Comparison of ENCODE assay signal across 28 cellular contexts in the genomic region with DNA sequence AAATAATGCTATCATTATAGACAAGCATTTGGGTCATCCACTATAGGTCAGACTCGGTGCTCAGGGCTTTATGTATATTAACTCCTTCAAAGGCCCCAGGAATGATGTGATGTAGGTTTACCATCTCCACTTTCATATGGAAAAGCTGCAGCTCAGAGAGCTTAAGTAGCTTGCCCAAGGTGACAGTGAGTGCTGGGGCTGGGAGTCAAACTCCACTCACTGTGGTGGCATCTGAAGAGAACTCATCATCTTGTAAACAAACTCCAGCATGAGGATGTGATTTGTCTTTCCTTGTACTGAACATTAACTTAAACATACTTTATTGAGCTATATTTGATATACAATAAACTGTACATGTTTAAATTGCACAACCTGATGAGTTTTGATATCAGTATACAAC. TPM values are rescaled to one million over a fixed set of nuclear protein-coding genes. Genes with fewer than 3 reads are reported as not detected.
DNase-seq lines count a peak whose midpoint lies in the region; ATAC-seq and TF ChIP-seq lines count a peak whose summit lies in the region.
"Had no signal": no experiment of that assay in that cellular context is flagged by ENCODE, and none has a peak within 500 bp of the region (broad histone marks: within the 10 kb centered on the region; RNA-seq: fewer than 3 reads in every experiment).

No MANE protein-coding gene starts in this region.

- peak; percentile 25 for DNase-seq in EL
- DNase-seq in esophagus muscularis mucosa (ENCODE audit: extremely low spot score) = no peak
- no peak for DNase-seq in osteoblast (ENCODE audit: insufficient read length, low spot score, missing footprints)
- DNase-seq in SW 1271 (lab: John Stamatoyannopoulos, UW) = no peak
- DNase-seq in NAMALWA (ENCODE audit: low spot score) = no peak
- DNase-seq in Calu3 = no peak
- DNase-seq: activated CD4-positive, CD25-positive, alpha-beta regulatory T cell; activated gamma-delta T cell treated with Interleukin-2 at 50 U/mL for 16 hours; activated T-cell treated with anti-CD3 and anti-CD28 coated beads, Interleukin-2, amount 50 U/mL, for 4 hours; CD4-positive, alpha-beta memory T cell; naive thymus-derived CD4-positive, alpha-beta T cell; NCI-H146; NCI-H748 treated with DMSO at 0.1 percent for 48 hours; right lobe of liver; SJCRH30; stimulated activated CD4-positive, alpha-beta T cell treated with anti-CD3 and anti-CD28 coated beads, Interleukin-4, amount 100 ng/mL, for 1 hour; stomach; T-cell had no signal

- 57% methylated on average over 1 of the region's 1 CpG for WGBS in esophagus muscularis mucosa

- TF ChIP-seq EP300 in esophagus muscularis mucosa (IDR thresholded peaks at IDR 0.05) = no peak

- H3K9me3 ChIP-seq in esophagus muscularis mucosa = no peaks in the 10 kb centered on the region
- H3K9me3 ChIP-seq in osteoblast (ENCODE audit: low read depth, low read length) = no peaks in the 10 kb centered on the region
- H3K9me3 ChIP-seq: body of pancreas, prostate gland, right lobe of liver, SJCRH30 had no signal

- BruUV-seq in Calu3 (replicated peaks; lab: Mats Ljungman, UMichigan) = no TSS peak

- H3K9me3 Mint-ChIP-seq in Calu3 (ENCODE audit: low read depth, unreplicated experiment) = peaks cover 8% of the 10 kb centered on the region
- H3K9me3 Mint-ChIP-seq: activated T-cell treated with anti-CD3 and anti-CD28 coated beads, Interleukin-2, amount 50 U/mL, for 4 hours had no signal

- TF ChIP-seq CTCF in esophagus muscularis mucosa (IDR thresholded peaks at IDR 0.05) = no peak
- no peak for TF ChIP-seq CTCF in osteoblast (IDR thresholded peaks at IDR 0.05; ENCODE audit: extremely low read depth, low read depth, low read length)
- no peak for TF ChIP-seq CTCF in Calu3 (IDR thresholded peaks at IDR 0.05; ENCODE audit: unreplicated experiment)

- peak overlapping the region; percentile 70 for H3K4me2 ChIP-seq in osteoblast (ENCODE audit: insufficient read depth, low read length)
- H3K4me2 ChIP-seq: A549, KMS-11 had no signal

- intact Hi-C loops in esophagus muscularis mucosa (cut with DNase I) (no loop called here), Calu3 (cut with micrococcal nuclease; ENCODE audit: unreplicated experiment) (no loop called here)

- CTCF ChIA-PET in Calu3 (lab: Charles Lee) = no interaction called here

- no peaks in the 10 kb centered on the region for H3K27me3 ChIP-seq in esophagus muscularis mucosa
- H3K27me3 ChIP-seq in osteoblast (ENCODE audit: insufficient read depth, low read length) = no peaks in the 10 kb centered on the region
- H3K27me3 ChIP-seq: body of pancreas, right lobe of liver, SJCRH30, stomach, tibial nerve had no signal

- no peak overlapping the region for H3K27ac Mint-ChIP-seq in Calu3 (ENCODE audit: unreplicated experiment)
- H3K27ac Mint-ChIP-seq: B cell; CD4-positive, alpha-beta memory T cell; naive thymus-derived CD4-positive, alpha-beta T cell; T-cell had no signal

- H3K4me1 Mint-ChIP-seq in Calu3 (ENCODE audit: low read depth, unreplicated experiment) = no peaks in the 10 kb centered on the region
- H3K4me1 Mint-ChIP-seq: B cell; CD4-positive, alpha-beta memory T cell; naive thymus-derived CD4-positive, alpha-beta T cell; T-cell had no signal

- H3K27ac ChIP-seq in esophagus muscularis mucosa (replicated peaks in 1 of 4) (peak overlapping the region in 3 of 4 donors; percentile 74 to 79 (median 77)), osteoblast (ENCODE audit: low read depth, low read length) (peak overlapping the region; percentile 84)
- H3K27ac ChIP-seq: A549, body of pancreas, HL-60, KMS-11, prostate gland, right lobe of liver, SJCRH30 had no signal

- ATAC-seq in SK-N-SH treated with all-trans-retinoic acid at 6 μM for 48 hours (peak; percentile 2; the same call in 1 of the 3 replicates), HG03457 (IDR thresholded peaks at IDR 0.05; ENCODE audit: unreplicated experiment) (no peak)
- ATAC-seq: A549; activated T-cell treated with anti-CD3 and anti-CD28 coated beads, Interleukin-2, amount 50 U/mL, for 4 hours; body of pancreas; naive thymus-derived CD4-positive, alpha-beta T cell; right lobe of liver; T-cell had no signal

- H3K4me1 ChIP-seq in esophagus muscularis mucosa (peaks cover 21 to 40% (median 32%) of the 10 kb centered on the region in 4 donors), osteoblast (ENCODE audit: insufficient read depth, low read length) (peaks cover 42% of the 10 kb centered on the region)
- H3K4me1 ChIP-seq: prostate gland, right lobe of liver, SJCRH30 had no signal

- H2AFZ ChIP-seq in osteoblast (ENCODE audit: low read length) = no peak overlapping the region

- H3K79me2 ChIP-seq in osteoblast (ENCODE audit: insufficient read depth, low read length) = peaks cover 18% of the 10 kb centered on the region

- TF ChIP-seq POLR2A in esophagus muscularis mucosa (IDR thresholded peaks at IDR 0.05; ENCODE audit: low read depth) = no peak

- H3K36me3 ChIP-seq in esophagus muscularis mucosa = no peaks in the 10 kb centered on the region
- no peaks in the 10 kb centered on the region for H3K36me3 ChIP-seq in osteoblast (ENCODE audit: insufficient read depth, low read length)
- H3K36me3 ChIP-seq: prostate gland, right lobe of liver, SJCRH30, stomach, tibial nerve had no signal

- peaks cover 18% of the 10 kb centered on the region for H3K27me3 Mint-ChIP-seq in Calu3 (ENCODE audit: unreplicated experiment)

- H3K4me3 Mint-ChIP-seq in Calu3 (ENCODE audit: low read depth, unreplicated experiment) = no peak overlapping the region
- H3K4me3 Mint-ChIP-seq: activated T-cell treated with anti-CD3 and anti-CD28 coated beads, Interleukin-2, amount 50 U/mL, for 4 hours; B cell; CD4-positive, alpha-beta memory T cell; mesothelial cell of epicardium; naive thymus-derived CD4-positive, alpha-beta T cell; T-cell had no signal

- no peaks in the 10 kb centered on the region for H4K20me1 ChIP-seq in osteoblast (ENCODE audit: insufficient read depth, low read length)

- H3K36me3 Mint-ChIP-seq in Calu3 (ENCODE audit: insufficient read depth, unreplicated experiment) = no peaks in the 10 kb centered on the region
- H3K36me3 Mint-ChIP-seq: CD4-positive, alpha-beta memory T cell; naive thymus-derived CD4-positive, alpha-beta T cell; T-cell had no signal

- H3K4me3 ChIP-seq in esophagus muscularis mucosa (no peak overlapping the region), osteoblast (ENCODE audit: insufficient read depth, low read length) (peak overlapping the region; percentile 14)
- H3K4me3 ChIP-seq: A549, body of pancreas, prostate gland, right lobe of liver, SJCRH30, stomach, tibial nerve had no signal

TF ChIP-seq in SK-N-SH treated with all-trans-retinoic acid at 6 μM for 48 hours, 23 proteins besides CTCF, POLR2A, EP300 and RAD21:
- TF ChIP-seq ZNF70 (CRISPR knock-in tag; IDR thresholded peaks at IDR 0.05) (no peak), BACH2 (CRISPR knock-in tag; IDR thresholded peaks at IDR 0.05; ENCODE audit: borderline replicate concordance) (no peak), CSDC2 (CRISPR knock-in tag; IDR thresholded peaks at IDR 0.05) (no peak), ZFP3 (CRISPR knock-in tag; IDR thresholded peaks at IDR 0.05) (no peak), ARNTL (CRISPR knock-in tag; IDR thresholded peaks at IDR 0.05; ENCODE audit: borderline replicate concordance, low read depth) (no peak)
- TF ChIP-seq, protein P1, sequence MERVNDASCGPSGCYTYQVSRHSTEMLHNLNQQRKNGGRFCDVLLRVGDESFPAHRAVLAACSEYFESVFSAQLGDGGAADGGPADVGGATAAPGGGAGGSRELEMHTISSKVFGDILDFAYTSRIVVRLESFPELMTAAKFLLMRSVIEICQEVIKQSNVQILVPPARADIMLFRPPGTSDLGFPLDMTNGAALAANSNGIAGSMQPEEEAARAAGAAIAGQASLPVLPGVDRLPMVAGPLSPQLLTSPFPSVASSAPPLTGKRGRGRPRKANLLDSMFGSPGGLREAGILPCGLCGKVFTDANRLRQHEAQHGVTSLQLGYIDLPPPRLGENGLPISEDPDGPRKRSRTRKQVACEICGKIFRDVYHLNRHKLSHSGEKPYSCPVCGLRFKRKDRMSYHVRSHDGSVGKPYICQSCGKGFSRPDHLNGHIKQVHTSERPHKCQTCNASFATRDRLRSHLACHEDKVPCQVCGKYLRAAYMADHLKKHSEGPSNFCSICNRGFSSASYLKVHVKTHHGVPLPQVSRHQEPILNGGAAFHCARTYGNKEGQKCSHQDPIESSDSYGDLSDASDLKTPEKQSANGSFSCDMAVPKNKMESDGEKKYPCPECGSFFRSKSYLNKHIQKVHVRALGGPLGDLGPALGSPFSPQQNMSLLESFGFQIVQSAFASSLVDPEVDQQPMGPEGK (CRISPR knock-in tag; IDR thresholded peaks at IDR 0.05; ENCODE audit: borderline replicate concordance) = no peak

RNA-seq across cellular contexts. Expression of gene TENM4, which starts 25.4 kb away (rescaled TPM):
- total RNA-seq in esophagus muscularis mucosa (1 to 10 TPM; 4.1 to 9.6 (median 8.0) TPM), osteoblast (63.3 and 76.9 TPM in 2 replicates), Calu3 (2022) (not detected in 2 replicates)
